7 cellular contexts compared by ENCODE assay signal in the genomic region with DNA sequence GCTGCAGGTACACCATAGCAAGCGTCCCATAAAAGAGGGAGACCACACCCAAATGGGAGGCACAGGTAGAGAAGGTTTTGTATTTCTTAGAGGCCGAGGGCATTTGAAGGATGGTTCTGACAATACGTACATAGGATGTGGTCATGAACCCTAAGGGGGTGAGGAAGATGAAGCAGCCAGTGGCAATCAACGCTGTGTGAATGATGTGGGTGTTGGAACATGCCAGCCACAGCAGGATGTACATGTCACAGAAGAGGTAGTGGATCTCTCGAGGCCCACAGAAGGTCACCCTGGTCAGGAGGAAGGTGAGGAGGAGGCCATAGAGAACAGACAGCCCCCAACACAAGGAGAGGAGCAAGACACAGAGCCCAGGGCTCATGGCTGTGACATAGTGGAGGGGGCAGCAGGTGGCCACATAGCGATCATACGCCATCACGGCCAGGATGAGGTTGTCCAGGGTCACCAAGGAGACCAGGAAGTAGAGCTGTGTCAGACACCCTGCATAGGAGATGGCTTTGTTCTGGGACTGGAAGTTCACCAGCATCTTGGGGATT. TPM values are rescaled to one million over a fixed set of nuclear protein-coding genes. Genes with fewer than 3 reads are reported as not detected.
"Had no signal": no experiment of that assay in that cellular context is flagged by ENCODE, and none has a peak within 500 bp of the region (broad histone marks: within the 10 kb centered on the region; RNA-seq: fewer than 3 reads in every experiment).

No MANE protein-coding gene starts in this region.

RNA-seq across cellular contexts. Expression of a gene that starts 0.5 kb away (rescaled TPM):
- total RNA-seq: GM23248, H4, H7, HFFc6, HT1080, IMR-90, K562 had no signal
- polyA plus RNA-seq: GM23248, IMR-90, K562 had no signal

RNA-seq across cellular contexts. Expression of a gene that starts 41.3 kb away (rescaled TPM):
- total RNA-seq: GM23248, H4, H7, HFFc6, HT1080, IMR-90, K562 had no signal
- polyA plus RNA-seq: GM23248, IMR-90, K562 had no signal
